Comparison of ENCODE assay signal across 8 cellular contexts in genomic region chr6:170529839-170530520, GRCh38. TPM values are rescaled to one million over a fixed set of nuclear protein-coding genes. Genes with fewer than 3 reads are reported as not detected.
A peak's percentile ranks its signal among the peaks of the same experiment; 100 is the strongest.
DNase-seq lines count a peak whose midpoint lies in the region; ATAC-seq lines count a peak whose summit lies in the region.

No MANE protein-coding gene starts in this region.

- H3K9me3 ChIP-seq in mesenchymal stem cell (ENCODE audit: control insufficient read depth, low read length) = no peaks in the 10 kb centered on the region

- peak; percentile 73 to 74 for DNase-seq in AML-193 (lab: John Stamatoyannopoulos, UW)
- DNase-seq in NCI-H69 (lab: John Stamatoyannopoulos, UW) = peak; percentile 80
- DNase-seq in activated CD4-positive, alpha-beta T cell treated with anti-CD3 and anti-CD28 coated beads, Interleukin-2, amount 50 U/mL, for 48 hours = peak; percentile 69 to 76
- peak; percentile 52 for DNase-seq in effector CD8-positive, alpha-beta T cell (lab: John Stamatoyannopoulos, UW)
- DNase-seq in mesenchymal stem cell = peak; percentile 76
- peak; percentile 17 to 47 for DNase-seq in stimulated activated CD8-positive, alpha-beta memory T cell treated with anti-CD3 and anti-CD28 coated beads, Interleukin-4, amount 100 ng/mL, for 4 hours (ENCODE audit: low read depth in 2 of 2, low spot score in 1 of 2)

- H3K18ac ChIP-seq in mesenchymal stem cell (ENCODE audit: low read depth in 1 of 2, low read length in 2 of 2) = no peak overlapping the region

- ATAC-seq in GM18907 (IDR thresholded peaks at IDR 0.05; ENCODE audit: unreplicated experiment) = peak; percentile 65
- peak; percentile 76 for ATAC-seq in HG03439 (IDR thresholded peaks at IDR 0.05; ENCODE audit: unreplicated experiment)

- H3K4ac ChIP-seq in mesenchymal stem cell (ENCODE audit: low read depth in 1 of 2, low read length in 2 of 2) = no peak overlapping the region

- H3K4me1 ChIP-seq in mesenchymal stem cell (ENCODE audit: control insufficient read depth, insufficient read depth, low read depth, low read length) = peaks cover 5% of the 10 kb centered on the region

- no peak overlapping the region for H4K91ac ChIP-seq in mesenchymal stem cell (ENCODE audit: low read length)

- no peak overlapping the region for H3K4me3 ChIP-seq in mesenchymal stem cell (ENCODE audit: insufficient read depth in 1 of 2, low read depth in 1 of 2, low read length in 2 of 2)

- no peaks in the 10 kb centered on the region for H3K79me1 ChIP-seq in mesenchymal stem cell (replicated peaks; ENCODE audit: low read length, poor library complexity, severe bottlenecking)

- H4K8ac ChIP-seq in mesenchymal stem cell (ENCODE audit: low read length) = no peak overlapping the region

- WGBS in mesenchymal stem cell = 55% methylated on average over 7 of the region's 7 CpGs

- no peak overlapping the region for H2BK15ac ChIP-seq in mesenchymal stem cell (ENCODE audit: low read depth, poor library complexity, severe bottlenecking)

- H3K36me3 ChIP-seq in mesenchymal stem cell (ENCODE audit: control insufficient read depth in 1 of 2, insufficient read depth in 2 of 2, low read depth in 1 of 2, low read length in 2 of 2) = peaks cover 15 to 39% of the 10 kb centered on the region in 2 experiments

- no peak overlapping the region for H3K23ac ChIP-seq in mesenchymal stem cell (ENCODE audit: low read length in 2 of 2)

- H2BK5ac ChIP-seq in mesenchymal stem cell (ENCODE audit: low read depth, low read length, poor library complexity, severe bottlenecking) = no peak overlapping the region

- H3K9ac ChIP-seq in mesenchymal stem cell (ENCODE audit: low read length) = no peak overlapping the region

- H3K4me2 ChIP-seq in mesenchymal stem cell (ENCODE audit: low read length, poor library complexity, severe bottlenecking) = no peak overlapping the region

- H2AK5ac ChIP-seq in mesenchymal stem cell (ENCODE audit: low read length, severe bottlenecking) = no peak overlapping the region

- no peak overlapping the region for H2AFZ ChIP-seq in mesenchymal stem cell (ENCODE audit: low read depth, low read length)

- no peaks in the 10 kb centered on the region for H3K27me3 ChIP-seq in mesenchymal stem cell (ENCODE audit: control insufficient read depth in 1 of 2, insufficient read depth in 1 of 2, low read length in 2 of 2)

- H3K14ac ChIP-seq in mesenchymal stem cell (ENCODE audit: low read length in 2 of 2) = no peak overlapping the region

- no peak overlapping the region for H2BK120ac ChIP-seq in mesenchymal stem cell (ENCODE audit: low read depth, low read length)

- H2BK12ac ChIP-seq in mesenchymal stem cell (ENCODE audit: low read length in 2 of 2) = no peak overlapping the region

- H3K27ac ChIP-seq in mesenchymal stem cell (ENCODE audit: low read length, poor library complexity, severe bottlenecking) = no peak overlapping the region

RNA-seq across cellular contexts. Expression of gene PSMB1, which starts 23.1 kb away (rescaled TPM):
- polyA plus RNA-seq in mesenchymal stem cell (2013, experiment 1 of 2) = 243 TPM
- 250 TPM for polyA plus RNA-seq in mesenchymal stem cell (2013, experiment 2 of 2)

RNA-seq across cellular contexts. Expression of gene TBP, which starts 24.2 kb away (rescaled TPM):
- polyA plus RNA-seq in mesenchymal stem cell (2013, experiment 1 of 2) = 14.0 TPM
- 14.2 TPM for polyA plus RNA-seq in mesenchymal stem cell (2013, experiment 2 of 2)

RNA-seq across cellular contexts. Expression of gene PDCD2, which starts 54.5 kb away (rescaled TPM):
- polyA plus RNA-seq in mesenchymal stem cell (2013, experiment 1 of 2) = 48.7 TPM
- 49.7 TPM for polyA plus RNA-seq in mesenchymal stem cell (2013, experiment 2 of 2)
